ENCODE assay signal across 8 cellular contexts in genomic region chr7:118214833-118215182, GRCh38. TPM values are rescaled to one million over a fixed set of nuclear protein-coding genes. Genes with fewer than 3 reads are reported as not detected.
DNase-seq lines count a peak whose midpoint lies in the region; ATAC-seq and TF ChIP-seq lines count a peak whose summit lies in the region.

No MANE protein-coding gene starts in this region.

- ATAC-seq in HG03565 (IDR thresholded peaks at IDR 0.05; ENCODE audit: unreplicated experiment): no peak

- no peaks in the 10 kb centered on the region for H3K9me3 ChIP-seq in HUES6 (ENCODE audit: control insufficient read depth, insufficient read depth, low read depth, low read length)
- no peaks in the 10 kb centered on the region for H3K9me3 ChIP-seq in esophagus squamous epithelium
- H3K9me3 ChIP-seq in stomach: no peaks in the 10 kb centered on the region

- no peak overlapping the region for H3K9ac ChIP-seq in HUES6 (ENCODE audit: low read length)

- H3K27me3 ChIP-seq in HUES6 (ENCODE audit: control insufficient read depth, insufficient read depth, low read length) (no peaks in the 10 kb centered on the region), esophagus squamous epithelium (no peaks in the 10 kb centered on the region), stomach (peaks cover 0 to 7% (median 0%) of the 10 kb centered on the region in 3 donors)

- peak overlapping the region; percentile 81 for H3K4me3 Mint-ChIP-seq in activated CD4-positive, alpha-beta T cell treated with anti-CD3 and anti-CD28 coated beads, Interleukin-2, amount 10 ng/mL, durations not matched to agents 24 days and 14 days

- no peak overlapping the region for H3K27ac Mint-ChIP-seq in activated CD4-positive, alpha-beta T cell treated with anti-CD3 and anti-CD28 coated beads, Interleukin-2, amount 10 ng/mL, durations not matched to agents 24 days and 14 days

- WGBS in esophagus squamous epithelium, 2 donors: 10 to 23% methylated on average over 3 of the region's 3 CpGs
- 32 to 46% (median 37%) methylated on average over 3 of the region's 3 CpGs for WGBS in stomach, 5 donors

- H3K4me1 Mint-ChIP-seq in activated CD4-positive, alpha-beta T cell treated with anti-CD3 and anti-CD28 coated beads, Interleukin-2, amount 10 ng/mL, durations not matched to agents 24 days and 14 days: peaks cover 9% of the 10 kb centered on the region

- no peak overlapping the region for H3K27ac ChIP-seq in HUES6 (ENCODE audit: low read depth, low read length)
- H3K27ac ChIP-seq in esophagus squamous epithelium: peak overlapping the region in 2 of 4 donors; percentile 31 to 53
- peak overlapping the region in 2 of 5 donors; percentile 47 to 59 for H3K27ac ChIP-seq in stomach

- no peak for DNase-seq in activated CD4-positive, alpha-beta T cell treated with anti-CD3 and anti-CD28 coated beads, Interleukin-2, amount 10 ng/mL, durations not matched to agents 24 days and 14 days
- no peak for DNase-seq in activated CD4-positive, alpha-beta T cell treated with anti-CD3 and anti-CD28 coated beads for 4 hours
- DNase-seq in esophagus squamous epithelium (lab: John Stamatoyannopoulos, UW) (no peak), stomach (no peak), OCI-M2 (lab: John Stamatoyannopoulos, UW; ENCODE audit: unreplicated experiment) (no peak), T1000 (lab: John Stamatoyannopoulos, UW) (no peak)

- no peaks in the 10 kb centered on the region for H3K9me3 Mint-ChIP-seq in activated CD4-positive, alpha-beta T cell treated with anti-CD3 and anti-CD28 coated beads, Interleukin-2, amount 10 ng/mL, durations not matched to agents 24 days and 14 days

- intact Hi-C loops in activated CD4-positive, alpha-beta T cell treated with anti-CD3 and anti-CD28 coated beads, Interleukin-2, amount 10 ng/mL, durations not matched to agents 24 days and 14 days (cut with micrococcal nuclease): no loop called here
- intact Hi-C loops in esophagus squamous epithelium (cut with DNase I) (no loop called here), stomach (cut with DNase I; ENCODE audit: low total_unique reads) (no loop called here)

- TF ChIP-seq POLR2A in esophagus squamous epithelium (IDR thresholded peaks at IDR 0.05) (no peak), stomach (IDR thresholded peaks at IDR 0.05) (no peak)

- H3K36me3 ChIP-seq in HUES6 (ENCODE audit: control insufficient read depth, insufficient read depth, low read length) (no peaks in the 10 kb centered on the region), esophagus squamous epithelium (no peaks in the 10 kb centered on the region), stomach (no peaks in the 10 kb centered on the region)

- no peak for TF ChIP-seq EP300 in stomach (IDR thresholded peaks at IDR 0.05)

- H3K36me3 Mint-ChIP-seq in activated CD4-positive, alpha-beta T cell treated with anti-CD3 and anti-CD28 coated beads, Interleukin-2, amount 10 ng/mL, durations not matched to agents 24 days and 14 days (ENCODE audit: low read depth): no peaks in the 10 kb centered on the region

- H3K4me3 ChIP-seq in HUES6 (ENCODE audit: low read depth, low read length) (peak overlapping the region; percentile 55; the same call in 1 of the 2 replicates), esophagus squamous epithelium (peak overlapping the region; percentile 31 to 68 (median 50)), stomach (peak overlapping the region; percentile 47 to 60 (median 54))

- TF ChIP-seq CTCF in esophagus squamous epithelium (IDR thresholded peaks at IDR 0.05) (no peak), stomach (IDR thresholded peaks at IDR 0.05) (no peak)

- H3K27me3 Mint-ChIP-seq in activated CD4-positive, alpha-beta T cell treated with anti-CD3 and anti-CD28 coated beads, Interleukin-2, amount 10 ng/mL, durations not matched to agents 24 days and 14 days: peaks cover 42% of the 10 kb centered on the region

- no peaks in the 10 kb centered on the region for H3K4me1 ChIP-seq in HUES6 (ENCODE audit: control insufficient read depth, insufficient read depth, low read length)
- peaks cover 0 to 17% (median 4%) of the 10 kb centered on the region in 3 donors for H3K4me1 ChIP-seq in esophagus squamous epithelium
- peaks cover 0 to 18% (median 5%) of the 10 kb centered on the region in 4 donors for H3K4me1 ChIP-seq in stomach

RNA-seq across cellular contexts. Expression of gene ANKRD7, which starts 9.7 kb away (rescaled TPM):
- total RNA-seq in activated CD4-positive, alpha-beta T cell treated with anti-CD3 and anti-CD28 coated beads, Interleukin-2, amount 10 ng/mL, durations not matched to agents 24 days and 14 days: not detected in 2 replicates
- total RNA-seq in esophagus squamous epithelium (under 1 TPM in 1 of 4 donors, not detected in 3; 0.57 TPM), stomach (1 to 10 TPM in 2 of 5 donors, not detected in 3; 2.0 to 4.2 TPM)
- polyA plus RNA-seq in stomach: 1 to 10 TPM in 1 of 3 donors, not detected in 2; 1.3 TPM

RNA-seq across cellular contexts. Expression of gene LSM8, which starts 30.8 kb away (rescaled TPM):
- total RNA-seq in activated CD4-positive, alpha-beta T cell treated with anti-CD3 and anti-CD28 coated beads, Interleukin-2, amount 10 ng/mL, durations not matched to agents 24 days and 14 days: 49.4 and 59.9 TPM in 2 replicates
- total RNA-seq in esophagus squamous epithelium (10 to 100 TPM; 14.5 to 64.0 (median 35.6) TPM), stomach (10 to 100 TPM in 4 of 5 donors, under 1 TPM in 1; 0.58 to 58.0 (median 29.9) TPM)
- 10 to 100 TPM; 21.9 to 35.2 (median 24.9) TPM for polyA plus RNA-seq in stomach
